Comparison of ENCODE assay signal across 9 cellular contexts in genomic region chr17:3732171-3732570, GRCh38. TPM values are rescaled to one million over a fixed set of nuclear protein-coding genes. Genes with fewer than 3 reads are reported as not detected.
DNase-seq lines count a peak whose midpoint lies in the region; ATAC-seq and TF ChIP-seq lines count a peak whose summit lies in the region.
"Had no signal": no experiment of that assay in that cellular context is flagged by ENCODE, and none has a peak within 500 bp of the region (broad histone marks: within the 10 kb centered on the region; RNA-seq: fewer than 3 reads in every experiment).

No MANE protein-coding gene starts in this region.

- H4K20me1 ChIP-seq in SK-N-SH (ENCODE audit: insufficient read depth): no peaks in the 10 kb centered on the region

- H2AFZ ChIP-seq in parathyroid adenoma: peak overlapping the region; percentile 4
- H2AFZ ChIP-seq in SK-N-SH (ENCODE audit: low read depth): no peak overlapping the region

- H3K36me3 ChIP-seq in parathyroid adenoma (ENCODE audit: control insufficient read depth, insufficient read depth, low read length) (no peaks in the 10 kb centered on the region), SK-N-SH (replicated peaks in 1 of 2; ENCODE audit: control insufficient read depth in 1 of 2, insufficient read depth in 2 of 2, low read length in 1 of 2) (no peaks in the 10 kb centered on the region)

- TF ChIP-seq EP300 in SK-N-SH (IDR thresholded peaks at IDR 0.05; ENCODE audit: borderline replicate concordance in 1 of 2, low read depth in 1 of 2, low read length in 1 of 2): no peak

- in situ Hi-C loops in astrocyte of the spinal cord (cut with HindIII; ENCODE audit: low sequenced_read_pairs): no loop called here

- H3K79me2 ChIP-seq in parathyroid adenoma: no peaks in the 10 kb centered on the region
- H3K79me2 ChIP-seq in SK-N-SH (ENCODE audit: insufficient read depth): peaks cover 8% of the 10 kb centered on the region; the same call in 1 of the 2 replicates

- H3K9me2 ChIP-seq in SK-N-SH: no peaks in the 10 kb centered on the region

- H3K9ac ChIP-seq in parathyroid adenoma: no peak overlapping the region
- no peak overlapping the region for H3K9ac ChIP-seq in SK-N-SH

- no peaks in the 10 kb centered on the region for H3F3A ChIP-seq in SK-N-SH (replicated peaks; ENCODE audit: insufficient read depth)

- H3K9me3 ChIP-seq in parathyroid adenoma (ENCODE audit: control insufficient read depth, low read length): no peaks in the 10 kb centered on the region
- H3K9me3 ChIP-seq in SK-N-SH: no peaks in the 10 kb centered on the region

- H3K27ac ChIP-seq in parathyroid adenoma (no peak overlapping the region), SK-N-SH (ENCODE audit: low read depth in 2 of 2, low read length in 1 of 2) (no peak overlapping the region)
- H3K27ac ChIP-seq: skin epidermis had no signal

- H3K27me3 ChIP-seq in parathyroid adenoma (ENCODE audit: control insufficient read depth, insufficient read depth, low read length) (no peaks in the 10 kb centered on the region), SK-N-SH (ENCODE audit: insufficient read depth) (no peaks in the 10 kb centered on the region)

- TF ChIP-seq RAD21 in SK-N-SH (IDR thresholded peaks at IDR 0.05; ENCODE audit: low read length): no peak

- ATAC-seq in HG02798 (IDR thresholded peaks at IDR 0.05; ENCODE audit: poor library complexity, unreplicated experiment) (peak; percentile 70), HG02623 (IDR thresholded peaks at IDR 0.05; ENCODE audit: unreplicated experiment) (no peak), omental fat pad (ENCODE audit: low FRiP score) (no peak), GM19351 (IDR thresholded peaks at IDR 0.05; ENCODE audit: unreplicated experiment) (no peak)

- DNase-seq in astrocyte of the spinal cord (ENCODE audit: low read depth, low spot score) (peak; percentile 20), omental fat pad (ENCODE audit: low spot score) (no peak), SK-N-SH (no peak)

- H3K4me1 ChIP-seq in parathyroid adenoma (no peaks in the 10 kb centered on the region), SK-N-SH (ENCODE audit: control insufficient read depth in 1 of 2, insufficient read depth in 2 of 2, low read depth in 1 of 2, low read length in 1 of 2) (peaks cover 0 to 5% of the 10 kb centered on the region in 2 experiments; a peak in 1 of 4 replicates)

- CTCF ChIA-PET in SK-N-SH (lab: Yijun Ruan, JAX): interaction anchor here (1.5 to 7.2 kb wide), 2 partner anchors 6 to 95 kb away, joined by 8 to 97 read pairs; partner anchors contain the start of gene HASPIN

- POLR2A ChIA-PET in SK-N-SH (lab: Yijun Ruan, JAX): no interaction called here

- TF ChIP-seq CTCF in GM12875 (IDR thresholded peaks at IDR 0.05; ENCODE audit: borderline replicate concordance, insufficient read depth, low read depth, low read length): peak; percentile 42; the same call in 1 of the 2 replicates
- no peak for TF ChIP-seq CTCF in astrocyte of the spinal cord (IDR thresholded peaks at IDR 0.05; ENCODE audit: low read depth, low read length)
- TF ChIP-seq CTCF in parathyroid adenoma (IDR thresholded peaks at IDR 0.05): no peak
- no peak for TF ChIP-seq CTCF in omental fat pad (IDR thresholded peaks at IDR 0.05)
- no peak for TF ChIP-seq CTCF in SK-N-SH (IDR thresholded peaks at IDR 0.05)

- 75% methylated on average over 10 of the region's 10 CpGs for WGBS in SK-N-SH (ENCODE audit: low lambda C conversion rate)

- H3K4me3 ChIP-seq in GM12875 (ENCODE audit: low read depth, low read length) (no peak overlapping the region), astrocyte of the spinal cord (ENCODE audit: low read depth, low read length) (no peak overlapping the region), parathyroid adenoma (ENCODE audit: low read depth, low read length) (no peak overlapping the region), SK-N-SH (ENCODE audit: low read depth in 2 of 2, low read length in 1 of 2) (no peak overlapping the region)
- H3K4me3 ChIP-seq: skin epidermis had no signal

- H3K4me2 ChIP-seq in parathyroid adenoma (ENCODE audit: low read length) (peak overlapping the region; percentile 35), SK-N-SH (no peak overlapping the region)

TF ChIP-seq in SK-N-SH, 30 proteins besides CTCF, POLR2A, EP300 and RAD21:
- TF ChIP-seq RCOR1 (IDR thresholded peaks at IDR 0.05; ENCODE audit: low read length): no peak
- no peak for TF ChIP-seq MAX (IDR thresholded peaks at IDR 0.05; ENCODE audit: low read depth)

RNA-seq across cellular contexts. Expression of gene HASPIN, which starts 8.5 kb away (rescaled TPM):
- total RNA-seq in omental fat pad: under 1 TPM in 3 of 4 donors, not detected in 1; 0.19 to 0.69 (median 0.24) TPM
- polyA plus RNA-seq in SK-N-SH (2012; rRNA removed): 1.2 and 1.4 TPM in 2 replicates
- polyA plus RNA-seq in SK-N-SH (2012; cell fraction: cytosol; rRNA removed): 1.2 and 1.6 TPM in 2 replicates
- 0.55 and 0.80 TPM in 2 replicates for polyA plus RNA-seq in SK-N-SH (2012; cell fraction: nucleus; rRNA removed)

RNA-seq across cellular contexts. Expression of gene P2RX5, which starts 36.2 kb away (rescaled TPM):
- 1 to 10 TPM in 1 of 4 donors, under 1 TPM in 3; 0.84 to 2.4 (median 0.94) TPM for total RNA-seq in omental fat pad
- 0.71 and 0.97 TPM in 2 replicates for polyA plus RNA-seq in SK-N-SH (2012; rRNA removed)
- polyA plus RNA-seq in SK-N-SH (2012; cell fraction: cytosol; rRNA removed): 0.62 and 0.94 TPM in 2 replicates
- 2.0 and 2.2 TPM in 2 replicates for polyA plus RNA-seq in SK-N-SH (2012; cell fraction: nucleus; rRNA removed)
